Comparison of ENCODE assay signal across 29 cellular contexts in genomic region chr4:106624674-106625073, GRCh38.
"Had no signal": no experiment of that assay in that cellular context is flagged by ENCODE, and none has a peak within 500 bp of the region (broad histone marks: within the 10 kb centered on the region; RNA-seq: fewer than 3 reads in every experiment).

No MANE protein-coding gene starts in this region.

- H3K27ac Mint-ChIP-seq: activated CD4-positive, alpha-beta T cell treated with anti-CD3 and anti-CD28 coated beads, Interleukin-2, amount 10 ng/mL, durations not matched to agents 24 days and 14 days; activated CD8-positive, alpha-beta T cell treated with anti-CD3 and anti-CD28 coated beads, Interleukin-2, amount 10 ng/mL, durations not matched to agents 7 days and 5 days; activated naive CD4-positive, alpha-beta T cell treated with anti-CD3 and anti-CD28 coated beads for 36 hours; activated naive CD4-positive, alpha-beta T cell treated with anti-CD3 and anti-CD28 coated beads, Interleukin-2, amount 50 U/mL, for 72 hours; activated T-cell treated with anti-CD3 and anti-CD28 coated beads, Interleukin-2, amount 50 U/mL, for 24 hours; activated T-helper 2 cell treated with anti-CD3 and anti-CD28 coated beads, Interferon-gamma antibody, Interleukin-2, Interleukin-4, amounts not matched to agents 10 μg/mL and 5 μg/mL and 100 μg/mL, durations not matched to agents 14 hours and 24 hours and 36 hours; brain had no signal

- H3K36me3 Mint-ChIP-seq: activated naive CD4-positive, alpha-beta T cell treated with anti-CD3 and anti-CD28 coated beads, Interleukin-2, amount 50 U/mL, for 72 hours; brain had no signal

- H3K27me3 Mint-ChIP-seq: activated CD4-positive, alpha-beta T cell treated with anti-CD3 and anti-CD28 coated beads, Interleukin-2, amount 10 ng/mL, durations not matched to agents 24 days and 14 days; activated T-cell treated with anti-CD3 and anti-CD28 coated beads, Interleukin-2, amount 50 U/mL, for 24 hours; brain had no signal

- H3K9me3 Mint-ChIP-seq: activated CD4-positive, alpha-beta T cell treated with anti-CD3 and anti-CD28 coated beads, Interleukin-2, amount 10 ng/mL, durations not matched to agents 24 days and 14 days; activated naive CD4-positive, alpha-beta T cell treated with anti-CD3 and anti-CD28 coated beads for 36 hours; activated naive CD4-positive, alpha-beta T cell treated with anti-CD3 and anti-CD28 coated beads, Interleukin-2, amount 50 U/mL, for 72 hours; activated T-cell treated with anti-CD3 and anti-CD28 coated beads, Interleukin-2, amount 50 U/mL, for 24 hours; activated T-helper 2 cell treated with anti-CD3 and anti-CD28 coated beads, Interferon-gamma antibody, Interleukin-2, Interleukin-4, amounts not matched to agents 10 μg/mL and 5 μg/mL and 100 μg/mL, durations not matched to agents 14 hours and 24 hours and 36 hours; brain had no signal

- H3K4me1 Mint-ChIP-seq: activated CD4-positive, alpha-beta T cell treated with anti-CD3 and anti-CD28 coated beads, Interleukin-2, amount 10 ng/mL, durations not matched to agents 24 days and 14 days had no signal

- H3K4me3 ChIP-seq: Peyer's patch, SJSA1 had no signal

- H3K4me3 Mint-ChIP-seq: activated CD4-positive, alpha-beta T cell treated with anti-CD3 and anti-CD28 coated beads, Interleukin-2, amount 10 ng/mL, durations not matched to agents 24 days and 14 days; activated CD8-positive, alpha-beta T cell treated with anti-CD3 and anti-CD28 coated beads, Interleukin-2, amount 10 ng/mL, durations not matched to agents 7 days and 5 days; activated naive CD4-positive, alpha-beta T cell treated with anti-CD3 and anti-CD28 coated beads for 36 hours; activated T-cell treated with anti-CD3 and anti-CD28 coated beads, Interleukin-2, amount 50 U/mL, for 24 hours; brain had no signal

- H3K9me3 ChIP-seq: Peyer's patch, SJSA1 had no signal

- H3K27ac ChIP-seq: Peyer's patch, SJSA1 had no signal

- H3K4me1 ChIP-seq: Peyer's patch had no signal

- H3K36me3 ChIP-seq: Peyer's patch, SJSA1 had no signal

- DNase-seq: activated CD4-positive, alpha-beta T cell treated with anti-CD3 and anti-CD28 coated beads, Interleukin-2, amount 10 ng/mL, durations not matched to agents 24 days and 14 days; activated CD4-positive, alpha-beta T cell treated with anti-CD3 and anti-CD28 coated beads, Interleukin-2, amount 50 U/mL, for 48 hours; activated CD8-positive, alpha-beta T cell treated with anti-CD3 and anti-CD28 coated beads, Interleukin-2, amount 10 ng/mL, durations not matched to agents 7 days and 5 days; activated gamma-delta T cell treated with Interleukin-2 at 50 U/mL for 16 hours; activated naive CD4-positive, alpha-beta T cell treated with anti-CD3 and anti-CD28 coated beads for 36 hours; activated T-cell treated with anti-CD3 and anti-CD28 coated beads, Interleukin-2, amount 50 U/mL, for 24 hours; anterior cingulate cortex; caudate nucleus; MM.1S; MV-4-11; NCI-H1092; NCI-H1436 treated with DMSO at 0.1 percent for 48 hours; NCI-H1694 treated with DMSO at 0.1 percent for 48 hours; NCI-H2029; NCI-H345; NCI-H524 treated with DMSO at 0.1 percent for 48 hours; NK-92 treated with Interleukin-12 subunit alpha and Interleukin-12 subunit beta, amount 100 ng/mL, for 24 hours; PC-3; Peyer's patch; RPMI8226; SHP77 treated with DMSO at 0.1 percent for 48 hours; SW 1271; T-helper 1 cell; T-helper 2 cell; T-helper 9 cell had no signal

- H3K27me3 ChIP-seq: Peyer's patch, SJSA1 had no signal

- ATAC-seq: activated CD8-positive, alpha-beta T cell treated with anti-CD3 and anti-CD28 coated beads, Interleukin-2, amount 10 ng/mL, durations not matched to agents 7 days and 5 days; activated naive CD4-positive, alpha-beta T cell treated with anti-CD3 and anti-CD28 coated beads, Interleukin-2, amount 50 U/mL, for 72 hours; PC-3 had no signal
